Comparison of ENCODE assay signal across 24 cellular contexts in genomic region chr9:130920233-130920632, GRCh38. TPM values are rescaled to one million over a fixed set of nuclear protein-coding genes. Genes with fewer than 3 reads are reported as not detected.
DNase-seq lines count a peak whose midpoint lies in the region; ATAC-seq, FAIRE-seq and TF ChIP-seq lines count a peak whose summit lies in the region.
"Had no signal": no experiment of that assay in that cellular context is flagged by ENCODE, and none has a peak within 500 bp of the region (broad histone marks: within the 10 kb centered on the region; RNA-seq: fewer than 3 reads in every experiment).

No MANE protein-coding gene starts in this region.

- TF ChIP-seq CTCF in K562 (IDR thresholded peaks at IDR 0.05 in 2 of 3, conservative IDR thresholded peaks at IDR 0.05 in 1 of 3; ENCODE audit: insufficient read depth in 2 of 3, low read depth in 1 of 3, low read length in 3 of 3) (no peak; a peak in 1 of 6 replicates), neural progenitor cell (IDR thresholded peaks at IDR 0.05) (no peak)

- TF ChIP-seq RAD21 in K562 (CRISPR knock-in tag; conservative IDR thresholded peaks at IDR 0.05 in 1 of 2, IDR thresholded peaks at IDR 0.05 in 1 of 2) = no peak

- WGBS in K562 (ENCODE audit: insufficient coverage, low coverage, missing lambda C conversion rate) = 2% methylated on average over 8 of the region's 8 CpGs

- POLR2A ChIA-PET in K562 (lab: Yijun Ruan, JAX) = interaction anchor here (0.6 to 26.8 kb wide), 3 partner anchors 5 to 37 kb away, joined by 3 to 582 read pairs (median 582); no protein-coding TSS in a partner anchor

- ATAC-seq in K562 (no peak), GM18868 (IDR thresholded peaks at IDR 0.05; ENCODE audit: unreplicated experiment) (no peak), GM18520 (IDR thresholded peaks at IDR 0.05; ENCODE audit: unreplicated experiment) (no peak)
- ATAC-seq: GM12878, HCT116 had no signal

- H3F3A ChIP-seq in neural progenitor cell (ENCODE audit: low read depth) = peaks cover 10% of the 10 kb centered on the region

- H3K9me3 ChIP-seq in BLaER1 treated with 17β-estradiol and CSF1 and Interleukin-3, amounts not matched to agents 10 nM and 100 nM (replicated peaks in 1 of 11) = no peaks in the 10 kb centered on the region
- H3K9me3 ChIP-seq in K562 (replicated peaks; ENCODE audit: control insufficient read depth, insufficient read depth, low read depth, low read length) (no peaks in the 10 kb centered on the region), neural progenitor cell (ENCODE audit: low read depth) (no peaks in the 10 kb centered on the region)

- H3K79me2 ChIP-seq in K562 (ENCODE audit: control insufficient read depth, insufficient read depth, low read length) = no peaks in the 10 kb centered on the region
- H3K79me2 ChIP-seq in neural progenitor cell (ENCODE audit: low read depth) = no peaks in the 10 kb centered on the region

- no peak overlapping the region for H3K4me3 ChIP-seq in BLaER1 treated with 17β-estradiol and CSF1 and Interleukin-3, amounts not matched to agents 10 nM and 100 nM
- H3K4me3 ChIP-seq in K562 (no peak overlapping the region), neural progenitor cell (no peak overlapping the region)
- H3K4me3 ChIP-seq: GM12878, GM23248 had no signal

- H3K4me1 Mint-ChIP-seq in neural progenitor cell = peaks cover 42% of the 10 kb centered on the region
- H3K4me1 Mint-ChIP-seq: CD14-positive monocyte; CD8-positive, alpha-beta memory T cell had no signal

- no peak overlapping the region for H2AFZ ChIP-seq in K562 (ENCODE audit: low read depth, low read length)
- H2AFZ ChIP-seq in neural progenitor cell (replicated peaks) = no peak overlapping the region
- H2AFZ ChIP-seq: GM23248 had no signal

- intact Hi-C loops in K562 (cut with micrococcal nuclease) (no loop called here), head of caudate nucleus (cut with DNase I) (no loop called here)

- no peak overlapping the region for H3K9ac ChIP-seq in BLaER1 treated with 17β-estradiol and CSF1 and Interleukin-3, amounts not matched to agents 10 nM and 100 nM
- H3K9ac ChIP-seq in K562 (ENCODE audit: insufficient read depth in 1 of 2, low read depth in 2 of 2, low read length in 2 of 2) = peak overlapping the region in 1 of 2 experiments; percentile 32; a peak in 1 of 4 replicates
- no peak overlapping the region for H3K9ac ChIP-seq in neural progenitor cell
- H3K9ac ChIP-seq: GM23248 had no signal

- peak overlapping the region; percentile 85 for H3K27ac Mint-ChIP-seq in neural progenitor cell
- H3K27ac Mint-ChIP-seq: CD14-positive monocyte; CD4-positive, alpha-beta T cell; CD8-positive, alpha-beta memory T cell; H9 had no signal

- CTCF ChIA-PET in K562 (lab: Yijun Ruan, JAX; ENCODE audit: low intra/inter-chr PET ratio) = interaction anchor here (0.6 kb wide), 1 partner anchor 127 kb away, joined by 3 read pairs; no protein-coding TSS in a partner anchor

- H3K4me1 ChIP-seq in BLaER1 treated with 17β-estradiol and CSF1 and Interleukin-3, amounts not matched to agents 10 nM and 100 nM = peaks cover under 1 to 83% (median 67%) of the 10 kb centered on the region in 10 experiments; a peak in 18 of 20 replicates
- H3K4me1 ChIP-seq in K562 (replicated peaks in 1 of 2; ENCODE audit: control insufficient read depth in 2 of 2, insufficient read depth in 2 of 2, low read length in 2 of 2) = peaks cover 0 to 54% of the 10 kb centered on the region in 2 experiments; a peak in 2 of 5 replicates
- H3K4me1 ChIP-seq in neural progenitor cell = peaks cover 39% of the 10 kb centered on the region

- H3K27me3 ChIP-seq in BLaER1 treated with 17β-estradiol and CSF1 and Interleukin-3, amounts not matched to agents 10 nM and 100 nM = peaks cover 18 to 65% (median 29%) of the 10 kb centered on the region in 11 experiments
- peaks cover 97 to 100% of the 10 kb centered on the region in 2 experiments for H3K27me3 ChIP-seq in K562 (ENCODE audit: control insufficient read depth in 2 of 2, insufficient read depth in 2 of 2, low read length in 2 of 2)
- H3K27me3 ChIP-seq in neural progenitor cell = no peaks in the 10 kb centered on the region

- H4K20me1 ChIP-seq in BLaER1 treated with 17β-estradiol and CSF1 and Interleukin-3, amounts not matched to agents 10 nM and 100 nM = peaks cover 0 to 33% (median 0%) of the 10 kb centered on the region in 11 experiments; a peak in 8 of 22 replicates
- peaks cover 93% of the 10 kb centered on the region for H4K20me1 ChIP-seq in K562 (replicated peaks; ENCODE audit: control insufficient read depth, insufficient read depth, low read length)
- H4K20me1 ChIP-seq in neural progenitor cell (ENCODE audit: low read depth) = peaks cover 26% of the 10 kb centered on the region

- no peaks in the 10 kb centered on the region for H3K9me1 ChIP-seq in K562 (ENCODE audit: control insufficient read depth, insufficient read depth, low read length)

- no peak for TF ChIP-seq POLR2A in K562 (conservative IDR thresholded peaks at IDR 0.05)

- no peaks in the 10 kb centered on the region for H3K36me3 Mint-ChIP-seq in neural progenitor cell
- H3K36me3 Mint-ChIP-seq: CD14-positive monocyte; CD8-positive, alpha-beta memory T cell had no signal

- peaks cover 33% of the 10 kb centered on the region for H3K27me3 Mint-ChIP-seq in neural progenitor cell (ENCODE audit: insufficient read depth, low read depth)

- DNase-seq in K562 (ENCODE audit: extremely low read depth in 1 of 4, low spot score in 3 of 4) (peak in 1 of 4 experiments; percentile 67), neural progenitor cell (ENCODE audit: low spot score) (no peak), head of caudate nucleus (no peak)
- DNase-seq: CD4-positive, alpha-beta T cell; CD8-positive, alpha-beta memory T cell; DMS 273 treated with DMSO at 0.1 percent for 48 hours; DMS79; EL; GDM1; GM23248; H9 had no signal

- peaks cover 3% of the 10 kb centered on the region for H3K9me3 Mint-ChIP-seq in neural progenitor cell
- H3K9me3 Mint-ChIP-seq: CD4-positive, alpha-beta T cell; CD8-positive, alpha-beta memory T cell; H9 had no signal

- H3K27ac ChIP-seq in BLaER1 treated with 17β-estradiol and CSF1 and Interleukin-3, amounts not matched to agents 10 nM and 100 nM = no peak overlapping the region
- no peak overlapping the region for H3K27ac ChIP-seq in K562 (ENCODE audit: extremely low read depth, low read depth, low read length)
- H3K27ac ChIP-seq in neural progenitor cell = no peak overlapping the region
- H3K27ac ChIP-seq: GM23248 had no signal

- H3K4me2 ChIP-seq in BLaER1 treated with 17β-estradiol and CSF1 and Interleukin-3, amounts not matched to agents 10 nM and 100 nM = peak overlapping the region in 7 of 11 experiments; percentile 41 to 80 (median 65); a peak in 13 of 22 replicates
- H3K4me2 ChIP-seq in K562 (ENCODE audit: insufficient read depth, low read length) (no peak overlapping the region), neural progenitor cell (peak overlapping the region; percentile 45)

- H3K36me3 ChIP-seq in BLaER1 treated with 17β-estradiol and CSF1 and Interleukin-3, amounts not matched to agents 10 nM and 100 nM = no peaks in the 10 kb centered on the region
- H3K36me3 ChIP-seq in K562 (ENCODE audit: control insufficient read depth, insufficient read depth, low read length) (no peaks in the 10 kb centered on the region), neural progenitor cell (no peaks in the 10 kb centered on the region)

- no peak for TF ChIP-seq EP300 in K562 (IDR thresholded peaks at IDR 0.05; ENCODE audit: low read length)

- H3K4me3 Mint-ChIP-seq in neural progenitor cell = no peak overlapping the region
- H3K4me3 Mint-ChIP-seq: CD14-positive monocyte; CD4-positive, alpha-beta T cell; CD8-positive, alpha-beta memory T cell; H9 had no signal

- no peak for FAIRE-seq in K562 (lab: Jason Lieb, UNC)
- FAIRE-seq: D721Med, GM12878, GM18507, GM19239 had no signal

- BruUV-seq in K562 (replicated peaks; lab: Mats Ljungman, UMichigan) = no TSS peak

- in situ Hi-C loops in K562 (cut with MboI) = no loop called here

RNA-seq across cellular contexts. Expression of gene FIBCD1, which starts 18.8 kb away (rescaled TPM):
- 0.21 TPM in 1 of 2 replicates, not detected in the other for total RNA-seq in K562 (2011; cell fraction: chromatin; rRNA removed; ENCODE audit: low replicate concordance)
- not detected in 2 replicates for total RNA-seq in K562 (2011; cell fraction: nucleolus; rRNA removed)
- total RNA-seq in K562 (2011; cell fraction: nucleoplasm; rRNA removed) = not detected in 2 replicates
- 1.00 and 2.1 TPM in 2 replicates for total RNA-seq in K562 (2014; rRNA removed)
- 0.95 TPM in 1 of 2 replicates, not detected in the other for total RNA-seq in K562 (2014; rRNA removed; fragmentation: Illumina TruSeq; extraction: Trizol)
- not detected in 2 replicates for total RNA-seq in K562 (2015; rRNA removed; fragmentation: Illumina TruSeq; extraction: Trizol)
- 0.71 and 1.5 TPM in 2 replicates for total RNA-seq in K562 (2021)
- 0.79 and 1.2 TPM in 2 replicates for polyA plus RNA-seq in K562 (2011; rRNA removed)
- polyA plus RNA-seq in K562 (2011; cell fraction: cytosol; rRNA removed) = 2.1 and 3.8 TPM in 2 replicates
- 1.2 TPM in 2 replicates for polyA plus RNA-seq in K562 (2011; cell fraction: nucleus; rRNA removed)
- 0.91 and 1.3 TPM in 2 replicates for polyA plus RNA-seq in K562 (2012)
- not detected in 2 replicates for polyA plus RNA-seq in K562 (2014; fragmentation: Illumina TruSeq; extraction: Trizol)
- not detected for polyA plus RNA-seq in K562 (2014; fragmentation: Nextera tagmentation; extraction: Ambion mirVana)
- 0.53 and 2.7 TPM in 2 replicates for polyA plus RNA-seq in K562 (2014; rRNA removed)
- not detected in 2 replicates for polyA minus RNA-seq in K562 (2011; rRNA and poly(A)+ RNA removed)
- polyA minus RNA-seq in K562 (2011; cell fraction: cytosol; rRNA and poly(A)+ RNA removed) = not detected in 2 replicates
- 0.67 TPM in 1 of 2 replicates, not detected in the other for polyA minus RNA-seq in K562 (2011; cell fraction: nucleus; rRNA and poly(A)+ RNA removed)
- total RNA-seq in neural progenitor cell (ENCODE audit: low replicate concordance) = 1.8 and 7.2 TPM in 2 replicates
- total RNA-seq: CD4-positive, alpha-beta T cell; CD8-positive, alpha-beta memory T cell had no signal
- polyA plus RNA-seq: CD14-positive monocyte; CD8-positive, alpha-beta memory T cell had no signal

RNA-seq across cellular contexts. Expression of gene QRFP, which starts 23.6 kb away (rescaled TPM):
- total RNA-seq in K562 (2011; cell fraction: chromatin; rRNA removed; ENCODE audit: low replicate concordance) = not detected in 2 replicates
- total RNA-seq in K562 (2011; cell fraction: nucleolus; rRNA removed) = not detected in 2 replicates
- not detected in 2 replicates for total RNA-seq in K562 (2011; cell fraction: nucleoplasm; rRNA removed)
- total RNA-seq in K562 (2014; rRNA removed) = not detected in 2 replicates
- not detected in 2 replicates for total RNA-seq in K562 (2014; rRNA removed; fragmentation: Illumina TruSeq; extraction: Trizol)
- not detected in 2 replicates for total RNA-seq in K562 (2015; rRNA removed; fragmentation: Illumina TruSeq; extraction: Trizol)
- total RNA-seq in K562 (2021) = not detected in 2 replicates
- not detected in 2 replicates for polyA plus RNA-seq in K562 (2011; rRNA removed)
- not detected in 2 replicates for polyA plus RNA-seq in K562 (2011; cell fraction: cytosol; rRNA removed)
- polyA plus RNA-seq in K562 (2011; cell fraction: nucleus; rRNA removed) = not detected in 2 replicates
- polyA plus RNA-seq in K562 (2012) = 0.51 and 0.70 TPM in 2 replicates
- polyA plus RNA-seq in K562 (2014; fragmentation: Illumina TruSeq; extraction: Trizol) = not detected in 2 replicates
- polyA plus RNA-seq in K562 (2014; fragmentation: Nextera tagmentation; extraction: Ambion mirVana) = not detected
- polyA plus RNA-seq in K562 (2014; rRNA removed) = not detected in 2 replicates
- polyA minus RNA-seq in K562 (2011; rRNA and poly(A)+ RNA removed) = not detected in 2 replicates
- not detected in 2 replicates for polyA minus RNA-seq in K562 (2011; cell fraction: cytosol; rRNA and poly(A)+ RNA removed)
- polyA minus RNA-seq in K562 (2011; cell fraction: nucleus; rRNA and poly(A)+ RNA removed) = not detected in 2 replicates
- total RNA-seq in neural progenitor cell (ENCODE audit: low replicate concordance) = not detected in 2 replicates
- total RNA-seq: A172; A673; CD4-positive, alpha-beta T cell; CD8-positive, alpha-beta memory T cell; GM12878; GM23248; H4; H9 had no signal
- polyA plus RNA-seq: BJ; CD8-positive, alpha-beta memory T cell; GM12878 had no signal
